Comparison of ENCODE assay signal across 8 cellular contexts in the genomic region with DNA sequence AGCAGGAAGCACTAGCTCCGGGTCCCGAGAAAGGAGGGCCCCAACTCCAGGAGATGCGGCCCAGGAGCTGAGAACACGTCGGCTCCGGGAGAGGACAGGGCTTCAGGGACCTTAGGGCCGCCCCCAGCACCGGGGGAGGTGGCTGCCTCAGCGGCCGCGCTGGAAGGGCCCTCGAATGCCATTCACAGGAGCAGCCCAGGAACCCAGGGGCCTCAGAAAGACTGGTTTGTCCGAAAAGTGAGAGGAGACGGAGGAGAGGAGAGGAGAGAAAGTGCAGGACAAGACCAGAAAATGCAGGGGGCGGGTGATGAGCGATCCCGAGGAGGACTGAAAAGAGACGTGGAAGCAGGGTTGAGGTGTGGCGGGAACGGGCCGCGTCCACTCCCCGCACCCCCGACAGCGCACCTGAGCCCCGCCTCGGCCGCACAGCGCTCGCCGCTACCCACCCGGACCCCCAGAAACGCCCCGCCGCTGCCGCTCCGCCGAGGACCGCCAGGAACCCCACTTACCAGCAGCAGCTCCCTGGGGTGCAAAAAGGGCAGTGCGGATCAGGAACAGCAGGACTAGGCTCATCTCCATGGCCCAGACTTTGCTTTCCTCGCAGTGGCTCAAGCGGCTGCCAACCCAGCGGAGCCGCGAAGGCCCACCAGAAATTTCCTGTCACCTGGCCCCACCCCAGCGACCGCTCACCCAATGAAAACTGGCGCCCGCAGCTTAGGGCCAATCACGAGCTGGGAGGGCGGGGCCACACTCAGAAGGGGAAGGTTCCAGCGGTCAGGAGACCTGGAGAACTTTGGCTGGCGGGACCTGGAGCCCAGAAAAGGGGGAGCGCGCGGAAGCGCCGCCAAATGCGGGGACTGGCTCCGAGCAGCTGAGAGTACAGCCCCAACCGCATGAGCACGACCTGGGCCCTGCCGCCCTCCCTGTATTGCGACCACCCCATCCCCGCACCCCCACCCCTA. TPM values are rescaled to one million over a fixed set of nuclear protein-coding genes. Genes with fewer than 3 reads are reported as not detected.
DNase-seq lines count a peak whose midpoint lies in the region; ATAC-seq and TF ChIP-seq lines count a peak whose summit lies in the region.

No MANE protein-coding gene starts in this region.

- peak; percentile 67 for ATAC-seq in HG02884 (IDR thresholded peaks at IDR 0.05; ENCODE audit: unreplicated experiment)
- peak; percentile 89 to 93 for ATAC-seq in lower lobe of right lung

- H3K9ac ChIP-seq in duodenal mucosa (ENCODE audit: low read depth in 1 of 2, low read length in 2 of 2), result peak overlapping the region; percentile 75 to 77

- H3K27ac ChIP-seq in duodenal mucosa (ENCODE audit: low read depth, low read length) (no peak overlapping the region), lower lobe of right lung (peak overlapping the region; percentile 81)

- DNase-seq in NCI-H2081 (lab: John Stamatoyannopoulos, UW), result peak; percentile 85 to 89
- no peak for DNase-seq in NCI-H2081 treated with DMSO at 0.1 percent for 48 hours (lab: John Stamatoyannopoulos, UW)
- peak; percentile 59 for DNase-seq in NCI-H345 treated with DMSO at 0.1 percent for 48 hours (lab: John Stamatoyannopoulos, UW; ENCODE audit: unreplicated experiment)
- peak; percentile 88 to 92 for DNase-seq in activated CD4-positive, alpha-beta T cell treated with anti-CD3 and anti-CD28 coated beads, Interleukin-2, amount 50 U/mL, for 48 hours
- peak; percentile 93 for DNase-seq in lower lobe of right lung
- peak; percentile 80 to 81 for DNase-seq in stimulated activated CD4-positive, alpha-beta T cell treated with anti-CD3 and anti-CD28 coated beads, Interleukin-4, amount 100 ng/mL, for 48 hours (ENCODE audit: low read depth in 2 of 2)

- H3K4me1 ChIP-seq in duodenal mucosa (ENCODE audit: control insufficient read depth in 1 of 2, insufficient read depth in 2 of 2, low read length in 2 of 2) (peaks cover 11 to 28% of the 10 kb centered on the region in 2 donors), lower lobe of right lung (peaks cover 31% of the 10 kb centered on the region)

- TF ChIP-seq CTCF in lower lobe of right lung (IDR thresholded peaks at IDR 0.05), result no peak

- H3K4me3 ChIP-seq in duodenal mucosa (ENCODE audit: low read depth in 1 of 2, low read length in 2 of 2) (peak overlapping the region; percentile 73 to 78), lower lobe of right lung (peak overlapping the region; percentile 78)

- intact Hi-C loops in lower lobe of right lung (cut with DNase I), result no loop called here

- H3K9me3 ChIP-seq in duodenal mucosa (ENCODE audit: control insufficient read depth in 1 of 2, low read length in 2 of 2), result no peaks in the 10 kb centered on the region
- no peaks in the 10 kb centered on the region for H3K9me3 ChIP-seq in lower lobe of right lung

- H3K27me3 ChIP-seq in duodenal mucosa (ENCODE audit: control insufficient read depth in 1 of 2, insufficient read depth in 2 of 2, low read length in 2 of 2) (no peaks in the 10 kb centered on the region), lower lobe of right lung (ENCODE audit: low read depth) (no peaks in the 10 kb centered on the region)

- H3K36me3 ChIP-seq in duodenal mucosa (ENCODE audit: control insufficient read depth in 1 of 2, insufficient read depth in 2 of 2, low read length in 2 of 2) (peaks cover 0 to 8% of the 10 kb centered on the region in 2 donors), lower lobe of right lung (peaks cover 13% of the 10 kb centered on the region)

RNA-seq across cellular contexts. Expression of gene HLA-F, which starts 25.4 kb away (rescaled TPM):
- 176 TPM for total RNA-seq in lower lobe of right lung
